ENCODE assay signal across 9 cellular contexts in the genomic region with DNA sequence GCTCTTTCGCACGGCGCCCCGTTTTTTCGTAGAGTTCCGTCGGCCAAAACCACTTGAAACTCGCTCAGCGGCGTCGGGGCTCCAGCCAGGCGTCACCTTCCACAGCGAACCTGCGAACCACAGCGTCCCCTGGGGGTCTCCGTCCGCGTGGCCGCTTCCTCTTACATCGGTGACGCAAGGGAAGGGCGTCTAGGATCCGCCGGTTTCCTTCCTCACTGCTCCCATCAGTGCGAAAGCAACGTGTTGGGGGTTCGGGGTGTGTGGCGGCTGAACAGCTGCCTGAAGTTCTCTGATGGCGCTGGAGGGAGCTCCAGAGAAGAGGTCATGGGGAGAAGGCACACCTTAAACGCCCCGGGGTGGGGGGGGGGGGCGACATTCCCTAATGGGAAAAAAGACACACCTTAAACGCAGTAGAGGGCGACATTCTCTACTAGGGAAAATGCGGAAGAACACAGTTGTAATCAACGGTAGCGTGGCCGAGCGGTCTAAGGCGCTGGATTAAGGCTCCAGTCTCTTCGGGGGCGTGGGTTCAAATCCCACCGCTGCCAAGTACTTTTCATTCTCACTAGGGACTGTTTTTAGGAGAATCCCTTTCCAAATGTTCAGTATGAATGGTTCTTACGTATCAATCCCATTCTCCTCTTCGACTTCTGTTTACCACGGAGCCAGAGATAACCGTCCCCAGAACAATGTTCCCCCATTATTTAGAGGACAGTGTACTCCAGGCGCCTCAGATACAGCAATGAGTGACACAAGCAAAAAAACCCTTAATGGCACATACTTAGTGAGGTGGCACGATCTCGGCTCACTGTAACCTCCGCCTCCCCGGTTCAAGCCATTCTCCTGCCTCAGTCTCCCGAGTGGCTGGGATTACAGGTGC. TPM values are rescaled to one million over a fixed set of nuclear protein-coding genes. Genes with fewer than 3 reads are reported as not detected.
DNase-seq lines count a peak whose midpoint lies in the region; ATAC-seq, FAIRE-seq and TF ChIP-seq lines count a peak whose summit lies in the region.
"Had no signal": no experiment of that assay in that cellular context is flagged by ENCODE, and none has a peak within 500 bp of the region (broad histone marks: within the 10 kb centered on the region; RNA-seq: fewer than 3 reads in every experiment).

No MANE protein-coding gene starts in this region.

- H3K36me3 ChIP-seq in A673 (ENCODE audit: insufficient read depth, low read length, poor library complexity, severe bottlenecking), result no peaks in the 10 kb centered on the region

- POLR2A ChIA-PET in A673 (lab: Charles Lee; ENCODE audit: low non-redundant PET), result no interaction called here

- no peak overlapping the region for H3K27ac ChIP-seq in A673 (ENCODE audit: low read depth, low read length, poor library complexity, severe bottlenecking)

- peaks cover 14 to 18% of the 10 kb centered on the region in 2 donors for H3K4me1 Mint-ChIP-seq in effector memory CD8-positive, alpha-beta T cell (ENCODE audit: low read depth in 2 of 2)

- ATAC-seq in effector memory CD8-positive, alpha-beta T cell (replicated peaks), result peak; percentile 84

- no peaks in the 10 kb centered on the region for H3K9me3 Mint-ChIP-seq in effector memory CD8-positive, alpha-beta T cell

- intact Hi-C loops in A673 (cut with micrococcal nuclease; ENCODE audit: unreplicated experiment), result loop anchor here (10.0 kb wide), 1 partner anchor 124 kb away; no protein-coding TSS in a partner anchor

- H3K9me3 ChIP-seq in A673 (ENCODE audit: low read depth, low read length, poor library complexity, severe bottlenecking), result no peaks in the 10 kb centered on the region

- peak overlapping the region; percentile 73 to 75 for H3K4me3 Mint-ChIP-seq in effector memory CD8-positive, alpha-beta T cell

- peaks cover 5% of the 10 kb centered on the region for H3K36me3 Mint-ChIP-seq in effector memory CD8-positive, alpha-beta T cell (ENCODE audit: insufficient read depth)

- no peaks in the 10 kb centered on the region for H3K27me3 ChIP-seq in A673 (replicated peaks; ENCODE audit: insufficient read depth, low read depth, low read length, poor library complexity)

- CTCF ChIA-PET in A673 (lab: Charles Lee), result no interaction called here

- H3K27me3 Mint-ChIP-seq in effector memory CD8-positive, alpha-beta T cell, result peaks cover 4 to 43% of the 10 kb centered on the region in 2 donors

- DNase-seq in A673 (ENCODE audit: low spot score) (peak; percentile 94), HTR-8/SVneo (ENCODE audit: insufficient read length, low spot score) (peak; percentile 53), mucosa of gallbladder (ENCODE audit: low spot score) (peak; percentile 65), NCI-H1436 treated with DMSO at 0.1 percent for 48 hours (lab: John Stamatoyannopoulos, UW) (no peak), NCI-H2196 treated with DMSO at 0.1 percent for 48 hours (lab: John Stamatoyannopoulos, UW; ENCODE audit: unreplicated experiment) (no peak)
- DNase-seq in activated CD8-positive, alpha-beta memory T cell treated with anti-CD3 and anti-CD28 coated beads for 1 hour (ENCODE audit: extremely low read depth in 1 of 2, low read depth in 1 of 2), result peak; percentile 50 to 51
- DNase-seq in effector memory CD8-positive, alpha-beta T cell, result peak; percentile 62 to 73 (median 68)
- DNase-seq in stimulated activated naive CD4-positive, alpha-beta T cell (lab: John Stamatoyannopoulos, UW), result peak; percentile 49 to 72 (median 68)
- DNase-seq: DND-41 had no signal

- no peak overlapping the region for H3K27ac Mint-ChIP-seq in effector memory CD8-positive, alpha-beta T cell

- peaks cover 10% of the 10 kb centered on the region for H3K4me1 ChIP-seq in A673 (ENCODE audit: insufficient read depth, low read length, poor library complexity, severe bottlenecking)

- H3K4me3 ChIP-seq in A673 (ENCODE audit: low read depth, low read length, poor library complexity, severe bottlenecking), result peak overlapping the region; percentile 51

- TF ChIP-seq CTCF in A673 (conservative IDR thresholded peaks at IDR 0.05; ENCODE audit: low read depth, low read length), result peak; percentile 79

- no TSS peak for BruUV-seq in A673 (replicated peaks; lab: Mats Ljungman, UMichigan)

- no peak for FAIRE-seq in HTR-8/SVneo (lab: Jason Lieb, UNC)

RNA-seq across cellular contexts. Expression of gene ZNF311, which starts 16.3 kb away (rescaled TPM):
- 0.84 and 0.92 TPM in 2 replicates for total RNA-seq in A673 (2021)
- total RNA-seq in mucosa of gallbladder, result 2.8 TPM

RNA-seq across cellular contexts. Expression of gene OR2W1, which starts 56.2 kb away (rescaled TPM):
- total RNA-seq in A673 (2021) (not detected in 2 replicates), mucosa of gallbladder (not detected)

Comparison
In these comparisons a context has a peak if more than half of its experiments do, and no peak if none do; other contexts are left out.
1. DNase-seq: peak in A673 (single experiment), HTR-8/SVneo (single experiment), activated CD8-positive, alpha-beta memory T cell treated with anti-CD3 and anti-CD28 coated beads for 1 hour (2 of 2), effector memory CD8-positive, alpha-beta T cell (3 of 3), mucosa of gallbladder (single experiment) and stimulated activated naive CD4-positive, alpha-beta T cell (6 of 6); none in NCI-H1436 treated with DMSO at 0.1 percent for 48 hours (single experiment) and NCI-H2196 treated with DMSO at 0.1 percent for 48 hours (single experiment).